ENCODE assay signal across 24 cellular contexts in the genomic region with DNA sequence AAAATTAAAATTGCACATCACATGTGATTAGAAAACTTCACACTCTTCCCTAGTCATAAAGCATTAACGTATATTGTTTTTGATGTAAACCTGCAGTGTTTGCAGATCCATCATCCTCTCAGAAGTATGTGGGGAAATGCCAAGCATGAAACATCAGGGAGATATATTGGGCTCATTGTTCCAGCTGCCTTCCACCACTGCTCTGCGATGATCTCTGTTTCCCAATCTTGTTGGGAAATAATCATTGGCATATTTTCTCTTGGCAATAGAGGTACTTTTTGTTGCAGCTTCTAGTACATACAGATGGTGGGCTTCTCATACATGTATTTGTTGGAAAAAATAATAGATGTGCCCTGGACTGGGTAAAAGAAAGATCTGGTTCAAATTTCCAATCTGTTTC.
"Had no signal": no experiment of that assay in that cellular context is flagged by ENCODE, and none has a peak within 500 bp of the region (broad histone marks: within the 10 kb centered on the region; RNA-seq: fewer than 3 reads in every experiment).

No MANE protein-coding gene starts in this region.

- H3K36me3 ChIP-seq: esophagus muscularis mucosa, gastroesophageal sphincter, heart left ventricle, lower lobe of right lung had no signal

- H3K4me1 ChIP-seq: foreskin keratinocyte, gastroesophageal sphincter, heart left ventricle, lower lobe of right lung had no signal

- H3K9me3 ChIP-seq: esophagus muscularis mucosa, heart left ventricle, lower lobe of right lung had no signal

- ATAC-seq: effector memory CD8-positive, alpha-beta T cell; foreskin keratinocyte; gastroesophageal sphincter; heart left ventricle; left colon; left lobe of liver; left ventricle myocardium superior; lower lobe of right lung; naive thymus-derived CD4-positive, alpha-beta T cell had no signal

- H3K4me3 ChIP-seq: coronary artery, esophagus muscularis mucosa, gastroesophageal sphincter, heart left ventricle, hepatocyte, lower lobe of right lung had no signal

- H3K79me2 ChIP-seq: hepatocyte had no signal

- DNase-seq: dermis blood vessel endothelial cell; effector CD8-positive, alpha-beta T cell; effector memory CD8-positive, alpha-beta T cell; endodermal cell; foreskin keratinocyte; heart left ventricle; hypothalamus; immature natural killer cell; islet precursor cell; kidney; kidney glomerular epithelial cell; left colon; left ventricle myocardium superior; lower lobe of right lung; mesenchymal stem cell; midbrain; naive thymus-derived CD4-positive, alpha-beta T cell had no signal

- H3K27me3 ChIP-seq: esophagus muscularis mucosa, foreskin keratinocyte, gastroesophageal sphincter, heart left ventricle, hepatocyte had no signal

- FAIRE-seq: colon, frontal cortex, kidney had no signal

- H3K4me2 ChIP-seq: hepatocyte had no signal

- H2AFZ ChIP-seq: hepatocyte had no signal

- H3K27ac ChIP-seq: coronary artery, esophagus muscularis mucosa, foreskin keratinocyte, gastroesophageal sphincter, heart left ventricle, hepatocyte, lower lobe of right lung had no signal
